Comparison of ENCODE assay signal across 17 cellular contexts in the genomic region with DNA sequence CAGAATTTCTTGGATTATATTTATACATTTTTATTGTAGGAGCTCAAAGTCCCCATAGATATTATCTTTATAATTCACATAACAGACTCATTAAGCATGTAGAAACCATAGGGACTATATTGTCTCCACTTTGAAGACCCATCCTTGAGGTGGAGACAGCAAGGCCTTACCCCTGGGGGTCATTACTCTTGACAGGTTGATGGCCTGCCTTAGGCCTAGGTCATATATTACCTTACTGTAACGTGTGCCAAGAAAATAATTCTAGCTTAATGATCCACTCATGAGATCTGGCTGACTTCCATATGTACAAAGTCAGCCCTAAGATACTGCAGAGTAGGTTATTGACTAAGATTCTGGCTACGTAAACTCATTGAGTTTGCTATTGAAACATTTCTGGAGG.
DNase-seq lines count a peak whose midpoint lies in the region; ATAC-seq, FAIRE-seq and TF ChIP-seq lines count a peak whose summit lies in the region.
"Had no signal": no experiment of that assay in that cellular context is flagged by ENCODE, and none has a peak within 500 bp of the region (broad histone marks: within the 10 kb centered on the region; RNA-seq: fewer than 3 reads in every experiment).

No MANE protein-coding gene starts in this region.

- FAIRE-seq in colon (lab: Jason Lieb, UNC), result peak; percentile 14

- no peaks in the 10 kb centered on the region for H3K27me3 ChIP-seq in SJCRH30
- H3K27me3 ChIP-seq: Peyer's patch had no signal

- peak; percentile 86 for DNase-seq in DMS79 treated with DMSO at 0.1 percent for 48 hours (lab: John Stamatoyannopoulos, UW)
- peak; percentile 72 for DNase-seq in LoVo (ENCODE audit: low spot score)
- DNase-seq in mucosa of descending colon, result peak in 1 of 3 donors; percentile 59
- no peak for DNase-seq in SJCRH30
- DNase-seq in central memory CD4-positive, alpha-beta T cell, result no peak
- no peak for DNase-seq in left ventricle myocardium superior
- DNase-seq in NCI-H82 (lab: John Stamatoyannopoulos, UW), result no peak
- DNase-seq: ACHN; C1 segment of cervical spinal cord; CD8-positive, alpha-beta memory T cell; DND-41; H9; NCI-H1694 treated with DMSO at 0.1 percent for 48 hours; NCI-H345; NK-92 treated with Interleukin-12 subunit alpha and Interleukin-12 subunit beta, amount 100 ng/mL, for 24 hours had no signal

- no peaks in the 10 kb centered on the region for H3K36me3 ChIP-seq in mucosa of descending colon (ENCODE audit: low read depth)
- no peaks in the 10 kb centered on the region for H3K36me3 ChIP-seq in SJCRH30
- H3K36me3 ChIP-seq: Peyer's patch had no signal

- peak; percentile 89 for ATAC-seq in mucosa of descending colon
- no peak for ATAC-seq in left ventricle myocardium superior

- intact Hi-C loops in mucosa of descending colon (cut with DNase I, micrococcal nuclease) (no loop called here), left ventricle myocardium superior (cut with micrococcal nuclease) (no loop called here)

- H3K9me3 ChIP-seq in mucosa of descending colon (no peaks in the 10 kb centered on the region), SJCRH30 (replicated peaks) (no peaks in the 10 kb centered on the region; the same call in 1 of the 2 replicates)
- H3K9me3 ChIP-seq: Peyer's patch had no signal

- TF ChIP-seq CTCF in mucosa of descending colon (IDR thresholded peaks at IDR 0.05), result no peak

- H3K27ac ChIP-seq in SJCRH30, result no peak overlapping the region

- H3K4me3 ChIP-seq in mucosa of descending colon, result no peak overlapping the region
- H3K4me3 ChIP-seq in SJCRH30, result no peak overlapping the region
- H3K4me3 ChIP-seq: Peyer's patch had no signal

- H3K4me1 ChIP-seq in mucosa of descending colon (ENCODE audit: low read depth) (peaks cover 35% of the 10 kb centered on the region), SJCRH30 (peaks cover 33% of the 10 kb centered on the region)

Comparison
In these comparisons a context has a peak if more than half of its experiments do, and no peak if none do; other contexts are left out.
1. DNase-seq: peak in DMS79 treated with DMSO at 0.1 percent for 48 hours (single experiment) and LoVo (single experiment); none in SJCRH30 (0 of 2), central memory CD4-positive, alpha-beta T cell (single experiment), left ventricle myocardium superior (single experiment) and NCI-H82 (single experiment).